19 cellular contexts compared by ENCODE assay signal in genomic region chr1:12537294-12537693, GRCh38.
"Had no signal": no experiment of that assay in that cellular context is flagged by ENCODE, and none has a peak within 500 bp of the region (broad histone marks: within the 10 kb centered on the region; RNA-seq: fewer than 3 reads in every experiment).

No MANE protein-coding gene starts in this region.

- H3K9me3 ChIP-seq: SK-N-SH had no signal

- H3K27ac ChIP-seq: RWPE1 had no signal

- H3K4me3 ChIP-seq: MG63 had no signal

- H3K36me3 ChIP-seq: MG63 had no signal

- H3K27me3 ChIP-seq: MG63 had no signal

- DNase-seq: Karpas-422, KG1, MG63, NCI-H1092, NCI-H1105 treated with DMSO at 0.1 percent for 48 hours, NCI-H1417 treated with DMSO at 0.1 percent for 48 hours, NCI-H187, NCI-H2029, NCI-H2081 treated with DMSO at 0.1 percent for 48 hours, NCI-H2171, NCI-H226, NCI-H446, NCI-H510A, NCI-H524 treated with DMSO at 0.1 percent for 48 hours, NCI-H69, NCI-H774, SHP77, SK-N-SH had no signal
